33 cellular contexts compared by ENCODE assay signal in the genomic region with DNA sequence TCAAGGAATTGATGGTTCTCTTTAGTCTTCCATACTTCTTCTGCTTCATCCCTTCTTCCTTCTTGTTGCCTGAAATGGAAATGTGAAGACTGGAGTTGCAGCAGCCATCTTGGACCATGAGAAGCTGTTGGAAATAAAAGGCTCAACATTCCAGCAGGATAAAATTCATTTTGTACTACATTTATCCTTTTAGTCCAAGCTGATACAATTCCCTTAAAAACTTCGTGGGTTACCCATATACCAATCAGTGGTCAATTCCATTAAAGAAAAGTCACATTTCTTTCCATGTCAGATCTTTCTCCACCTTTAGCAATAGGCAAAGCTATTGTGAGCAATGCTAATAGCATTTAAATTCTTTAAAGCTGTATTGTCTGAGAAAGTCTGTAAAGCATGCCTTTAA.
"Had no signal": no experiment of that assay in that cellular context is flagged by ENCODE, and none has a peak within 500 bp of the region (broad histone marks: within the 10 kb centered on the region; RNA-seq: fewer than 3 reads in every experiment).

No MANE protein-coding gene starts in this region.

- FAIRE-seq: astrocyte, colon had no signal

- DNase-seq: activated B cell treated with CpG ODN at 0.5 μM for 24 hours; activated CD4-positive, alpha-beta memory T cell treated with anti-CD3 and anti-CD28 coated beads for 36 hours; activated CD4-positive, alpha-beta T cell treated with anti-CD3 and anti-CD28 coated beads for 4 hours; activated CD4-positive, alpha-beta T cell treated with anti-CD3 and anti-CD28 coated beads, Interleukin-2, amount 10 ng/mL, durations not matched to agents 24 days and 14 days; activated CD4-positive, alpha-beta T cell treated with anti-CD3 and anti-CD28 coated beads, Interleukin-2, amount 50 U/mL, for 1 hour; activated CD4-positive, alpha-beta T cell treated with anti-CD3 and anti-CD28 coated beads, Interleukin-2, amount 50 U/mL, for 4 hours; activated CD4-positive, CD25-positive, alpha-beta regulatory T cell treated with anti-CD3 and anti-CD28 coated beads, Interleukin-2, amount 50 U/mL, for 72 hours; activated CD8-positive, alpha-beta memory T cell treated with anti-CD3 and anti-CD28 coated beads, Interleukin-2, amount 50 U/mL, for 4 hours; activated CD8-positive, alpha-beta T cell treated with anti-CD3 and anti-CD28 coated beads for 36 hours; activated effector memory CD4-positive, alpha-beta T cell treated with anti-CD3 and anti-CD28 coated beads, Interleukin-2, amount 50 U/mL, for 16 hours; activated gamma-delta T cell treated with Interleukin-2 at 50 U/mL for 16 hours; activated naive CD4-positive, alpha-beta T cell; activated naive CD4-positive, alpha-beta T cell treated with anti-CD3 and anti-CD28 coated beads for 36 hours; activated naive CD4-positive, alpha-beta T cell treated with anti-CD3 and anti-CD28 coated beads, Interleukin-2, amount 50 U/mL, for 16 hours; activated naive CD8-positive, alpha-beta T cell treated with anti-CD3 and anti-CD28 coated beads for 36 hours; activated T-cell treated with anti-CD3 and anti-CD28 coated beads for 4 hours; activated T-cell treated with anti-CD3 and anti-CD28 coated beads, Interleukin-2, amount 50 U/mL, for 1 hour; activated T-cell treated with anti-CD3 and anti-CD28 coated beads, Interleukin-2, amount 50 U/mL, for 4 hours; activated T-cell treated with anti-CD3 and anti-CD28 coated beads, Interleukin-2, amount 50 U/mL, for 72 hours; amygdala; aorta; body of pancreas; brain microvascular endothelial cell; central memory CD4-positive, alpha-beta T cell; T-helper 1 cell; T-helper 2 cell; T-helper 9 cell; WERI-Rb-1 had no signal

- H3K27me3 ChIP-seq: body of pancreas, brain microvascular endothelial cell, breast epithelium had no signal

- H3K27ac ChIP-seq: body of pancreas, brain microvascular endothelial cell, breast epithelium, WERI-Rb-1 had no signal

- H3K4me1 ChIP-seq: body of pancreas, breast epithelium had no signal

- H3K4me3 ChIP-seq: body of pancreas, breast epithelium had no signal

- ATAC-seq: activated CD8-positive, alpha-beta T cell treated with anti-CD3 and anti-CD28 coated beads for 36 hours; activated naive CD4-positive, alpha-beta T cell treated with anti-CD3 and anti-CD28 coated beads, Interleukin-2, amount 50 U/mL, for 72 hours; activated T-cell treated with anti-CD3 and anti-CD28 coated beads, Interleukin-2, amount 50 U/mL, for 4 hours; activated T-cell treated with anti-CD3 and anti-CD28 coated beads, Interleukin-2, amount 50 U/mL, for 72 hours; activated T-helper 17 cell treated with anti-CD3 and anti-CD28 coated beads, Interleukin-2, amount 50 U/mL, for 72 hours; body of pancreas had no signal

- H3K36me3 ChIP-seq: brain microvascular endothelial cell, breast epithelium, WERI-Rb-1 had no signal
